Comparison of ENCODE assay signal across 1 cellular context in genomic region chr12:24937553-24938244, GRCh38.
A peak's percentile ranks its signal among the peaks of the same experiment; 100 is the strongest.
TF ChIP-seq lines count a peak whose summit lies in the region.

No MANE protein-coding gene starts in this region.

TF ChIP-seq in K562, 482 proteins besides CTCF, POLR2A, EP300 and RAD21 (continued from another document and continues in another):
- TF ChIP-seq RERE (CRISPR knock-in tag; IDR thresholded peaks at IDR 0.05; ENCODE audit: borderline replicate concordance) = no peak
- TF ChIP-seq EHMT2 (IDR thresholded peaks at IDR 0.05) = 0 out of 2 replicates have a peak, but pooled peaks have one; percentile 12
- TF ChIP-seq SMARCA4 (IDR thresholded peaks at IDR 0.05) = peak; percentile 64
- TF ChIP-seq ESRRA (IDR thresholded peaks at IDR 0.05; ENCODE audit: borderline replicate concordance, low read depth) = no peak
- peak; percentile 74 for TF ChIP-seq SMARCE1 (IDR thresholded peaks at IDR 0.05)
- peak; percentile 52; the same call in 1 of the 2 replicates for TF ChIP-seq SOX6 (IDR thresholded peaks at IDR 0.05)
- no peak for TF ChIP-seq JUNB (CRISPR knock-in tag; conservative IDR thresholded peaks at IDR 0.05)
- TF ChIP-seq SPI1 (IDR thresholded peaks at IDR 0.05; ENCODE audit: borderline replicate concordance, low read depth, low read length) = peak; percentile 15; the same call in 1 of the 2 replicates
- peak; percentile 79 for TF ChIP-seq JUND (IDR thresholded peaks at IDR 0.05; ENCODE audit: borderline replicate concordance, low read depth, low read length)
- TF ChIP-seq JUND (tag; IDR thresholded peaks at IDR 0.05; ENCODE audit: borderline replicate concordance, low read depth, low read length) = peak; percentile 53; the same call in 1 of the 3 replicates
- TF ChIP-seq CTBP1 (IDR thresholded peaks at IDR 0.05; ENCODE audit: borderline replicate concordance) = peak; percentile 58; the same call in 1 of the 2 replicates
- no peak for TF ChIP-seq NFIC (IDR thresholded peaks at IDR 0.05)
- TF ChIP-seq ZNF583 (CRISPR knock-in tag; IDR thresholded peaks at IDR 0.05) = no peak
- no peak for TF ChIP-seq ZNF253 (CRISPR knock-in tag; conservative IDR thresholded peaks at IDR 0.05)
- peak; percentile 47; the same call in 1 of the 2 replicates for TF ChIP-seq ZNF395 (CRISPR knock-in tag; IDR thresholded peaks at IDR 0.05)
- TF ChIP-seq DPF2 (IDR thresholded peaks at IDR 0.05) = peak; percentile 72
- peak; percentile 71 for TF ChIP-seq ARID1B (IDR thresholded peaks at IDR 0.05)
- TF ChIP-seq ZNF217 (CRISPR knock-in tag; IDR thresholded peaks at IDR 0.05) = no peak
- TF ChIP-seq FOSL1 (tag; conservative IDR thresholded peaks at IDR 0.05) = peak; percentile 85
- TF ChIP-seq ZNF184 (CRISPR knock-in tag; IDR thresholded peaks at IDR 0.05) = no peak
- TF ChIP-seq U2AF2 (optimal IDR thresholded peaks at IDR 0.05; ENCODE audit: low read depth, low read length) = no peak
- 0 out of 2 replicates have a peak, but pooled peaks have one; percentile 28 for TF ChIP-seq L3MBTL2 (IDR thresholded peaks at IDR 0.05)
- no peak for TF ChIP-seq CBX1 (IDR thresholded peaks at IDR 0.05; ENCODE audit: low read depth)
- TF ChIP-seq BACH1 (tag; IDR thresholded peaks at IDR 0.05) = no peak
- no peak for TF ChIP-seq ZNF277 (CRISPR knock-in tag; IDR thresholded peaks at IDR 0.05; ENCODE audit: borderline replicate concordance)
- TF ChIP-seq, protein P1, sequence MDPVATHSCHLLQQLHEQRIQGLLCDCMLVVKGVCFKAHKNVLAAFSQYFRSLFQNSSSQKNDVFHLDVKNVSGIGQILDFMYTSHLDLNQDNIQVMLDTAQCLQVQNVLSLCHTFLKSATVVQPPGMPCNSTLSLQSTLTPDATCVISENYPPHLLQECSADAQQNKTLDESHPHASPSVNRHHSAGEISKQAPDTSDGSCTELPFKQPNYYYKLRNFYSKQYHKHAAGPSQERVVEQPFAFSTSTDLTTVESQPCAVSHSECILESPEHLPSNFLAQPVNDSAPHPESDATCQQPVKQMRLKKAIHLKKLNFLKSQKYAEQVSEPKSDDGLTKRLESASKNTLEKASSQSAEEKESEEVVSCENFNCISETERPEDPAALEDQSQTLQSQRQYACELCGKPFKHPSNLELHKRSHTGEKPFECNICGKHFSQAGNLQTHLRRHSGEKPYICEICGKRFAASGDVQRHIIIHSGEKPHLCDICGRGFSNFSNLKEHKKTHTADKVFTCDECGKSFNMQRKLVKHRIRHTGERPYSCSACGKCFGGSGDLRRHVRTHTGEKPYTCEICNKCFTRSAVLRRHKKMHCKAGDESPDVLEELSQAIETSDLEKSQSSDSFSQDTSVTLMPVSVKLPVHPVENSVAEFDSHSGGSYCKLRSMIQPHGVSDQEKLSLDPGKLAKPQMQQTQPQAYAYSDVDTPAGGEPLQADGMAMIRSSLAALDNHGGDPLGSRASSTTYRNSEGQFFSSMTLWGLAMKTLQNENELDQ (CRISPR knock-in tag; IDR thresholded peaks at IDR 0.05; ENCODE audit: borderline replicate concordance) = no peak
- TF ChIP-seq RCOR1 (IDR thresholded peaks at IDR 0.05; ENCODE audit: borderline replicate concordance in 1 of 2, low read depth in 2 of 2, low read length in 2 of 2) = peak in 1 of 2 experiments; percentile 20; a peak in 1 of 4 replicates
- TF ChIP-seq, protein P2, sequence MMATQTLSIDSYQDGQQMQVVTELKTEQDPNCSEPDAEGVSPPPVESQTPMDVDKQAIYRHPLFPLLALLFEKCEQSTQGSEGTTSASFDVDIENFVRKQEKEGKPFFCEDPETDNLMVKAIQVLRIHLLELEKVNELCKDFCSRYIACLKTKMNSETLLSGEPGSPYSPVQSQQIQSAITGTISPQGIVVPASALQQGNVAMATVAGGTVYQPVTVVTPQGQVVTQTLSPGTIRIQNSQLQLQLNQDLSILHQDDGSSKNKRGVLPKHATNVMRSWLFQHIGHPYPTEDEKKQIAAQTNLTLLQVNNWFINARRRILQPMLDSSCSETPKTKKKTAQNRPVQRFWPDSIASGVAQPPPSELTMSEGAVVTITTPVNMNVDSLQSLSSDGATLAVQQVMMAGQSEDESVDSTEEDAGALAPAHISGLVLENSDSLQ (IDR thresholded peaks at IDR 0.05) = peak; percentile 31; the same call in 1 of the 2 replicates
- TF ChIP-seq, protein P3, sequence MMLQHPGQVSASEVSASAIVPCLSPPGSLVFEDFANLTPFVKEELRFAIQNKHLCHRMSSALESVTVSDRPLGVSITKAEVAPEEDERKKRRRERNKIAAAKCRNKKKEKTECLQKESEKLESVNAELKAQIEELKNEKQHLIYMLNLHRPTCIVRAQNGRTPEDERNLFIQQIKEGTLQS (IDR thresholded peaks at IDR 0.05) = peak; percentile 87
- TF ChIP-seq, protein P3 (CRISPR knock-in tag; conservative IDR thresholded peaks at IDR 0.05) = no peak
- no peak for TF ChIP-seq ATF1 (CRISPR knock-in tag; IDR thresholded peaks at IDR 0.05)
- peak; percentile 22; the same call in 1 of the 2 replicates for TF ChIP-seq ATF1 (tag; IDR thresholded peaks at IDR 0.05)
- TF ChIP-seq SUPT5H (IDR thresholded peaks at IDR 0.05) = 0 out of 2 replicates have a peak, but pooled peaks have one; percentile 10
- no peak for TF ChIP-seq ASH1L (IDR thresholded peaks at IDR 0.05; ENCODE audit: borderline replicate concordance, low read depth, partially characterized antibody)
- 0 out of 2 replicates have a peak, but pooled peaks have one; percentile 7 for TF ChIP-seq CREM (IDR thresholded peaks at IDR 0.05; ENCODE audit: low read depth)
- TF ChIP-seq CBFA2T3 (IDR thresholded peaks at IDR 0.05) = peak; percentile 28
- no peak for TF ChIP-seq ILK (tag; IDR thresholded peaks at IDR 0.05; ENCODE audit: borderline replicate concordance, low read depth)
- no peak for TF ChIP-seq CCAR2 (IDR thresholded peaks at IDR 0.05; ENCODE audit: low read depth, low read length)
- TF ChIP-seq ZFPM2 (CRISPR knock-in tag; IDR thresholded peaks at IDR 0.05) = no peak
- TF ChIP-seq TAL1 (IDR thresholded peaks at IDR 0.05) = no peak
- TF ChIP-seq, protein P4, sequence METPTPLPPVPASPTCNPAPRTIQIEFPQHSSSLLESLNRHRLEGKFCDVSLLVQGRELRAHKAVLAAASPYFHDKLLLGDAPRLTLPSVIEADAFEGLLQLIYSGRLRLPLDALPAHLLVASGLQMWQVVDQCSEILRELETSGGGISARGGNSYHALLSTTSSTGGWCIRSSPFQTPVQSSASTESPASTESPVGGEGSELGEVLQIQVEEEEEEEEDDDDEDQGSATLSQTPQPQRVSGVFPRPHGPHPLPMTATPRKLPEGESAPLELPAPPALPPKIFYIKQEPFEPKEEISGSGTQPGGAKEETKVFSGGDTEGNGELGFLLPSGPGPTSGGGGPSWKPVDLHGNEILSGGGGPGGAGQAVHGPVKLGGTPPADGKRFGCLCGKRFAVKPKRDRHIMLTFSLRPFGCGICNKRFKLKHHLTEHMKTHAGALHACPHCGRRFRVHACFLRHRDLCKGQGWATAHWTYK (CRISPR knock-in tag; IDR thresholded peaks at IDR 0.05) = no peak
- TF ChIP-seq, protein P5, sequence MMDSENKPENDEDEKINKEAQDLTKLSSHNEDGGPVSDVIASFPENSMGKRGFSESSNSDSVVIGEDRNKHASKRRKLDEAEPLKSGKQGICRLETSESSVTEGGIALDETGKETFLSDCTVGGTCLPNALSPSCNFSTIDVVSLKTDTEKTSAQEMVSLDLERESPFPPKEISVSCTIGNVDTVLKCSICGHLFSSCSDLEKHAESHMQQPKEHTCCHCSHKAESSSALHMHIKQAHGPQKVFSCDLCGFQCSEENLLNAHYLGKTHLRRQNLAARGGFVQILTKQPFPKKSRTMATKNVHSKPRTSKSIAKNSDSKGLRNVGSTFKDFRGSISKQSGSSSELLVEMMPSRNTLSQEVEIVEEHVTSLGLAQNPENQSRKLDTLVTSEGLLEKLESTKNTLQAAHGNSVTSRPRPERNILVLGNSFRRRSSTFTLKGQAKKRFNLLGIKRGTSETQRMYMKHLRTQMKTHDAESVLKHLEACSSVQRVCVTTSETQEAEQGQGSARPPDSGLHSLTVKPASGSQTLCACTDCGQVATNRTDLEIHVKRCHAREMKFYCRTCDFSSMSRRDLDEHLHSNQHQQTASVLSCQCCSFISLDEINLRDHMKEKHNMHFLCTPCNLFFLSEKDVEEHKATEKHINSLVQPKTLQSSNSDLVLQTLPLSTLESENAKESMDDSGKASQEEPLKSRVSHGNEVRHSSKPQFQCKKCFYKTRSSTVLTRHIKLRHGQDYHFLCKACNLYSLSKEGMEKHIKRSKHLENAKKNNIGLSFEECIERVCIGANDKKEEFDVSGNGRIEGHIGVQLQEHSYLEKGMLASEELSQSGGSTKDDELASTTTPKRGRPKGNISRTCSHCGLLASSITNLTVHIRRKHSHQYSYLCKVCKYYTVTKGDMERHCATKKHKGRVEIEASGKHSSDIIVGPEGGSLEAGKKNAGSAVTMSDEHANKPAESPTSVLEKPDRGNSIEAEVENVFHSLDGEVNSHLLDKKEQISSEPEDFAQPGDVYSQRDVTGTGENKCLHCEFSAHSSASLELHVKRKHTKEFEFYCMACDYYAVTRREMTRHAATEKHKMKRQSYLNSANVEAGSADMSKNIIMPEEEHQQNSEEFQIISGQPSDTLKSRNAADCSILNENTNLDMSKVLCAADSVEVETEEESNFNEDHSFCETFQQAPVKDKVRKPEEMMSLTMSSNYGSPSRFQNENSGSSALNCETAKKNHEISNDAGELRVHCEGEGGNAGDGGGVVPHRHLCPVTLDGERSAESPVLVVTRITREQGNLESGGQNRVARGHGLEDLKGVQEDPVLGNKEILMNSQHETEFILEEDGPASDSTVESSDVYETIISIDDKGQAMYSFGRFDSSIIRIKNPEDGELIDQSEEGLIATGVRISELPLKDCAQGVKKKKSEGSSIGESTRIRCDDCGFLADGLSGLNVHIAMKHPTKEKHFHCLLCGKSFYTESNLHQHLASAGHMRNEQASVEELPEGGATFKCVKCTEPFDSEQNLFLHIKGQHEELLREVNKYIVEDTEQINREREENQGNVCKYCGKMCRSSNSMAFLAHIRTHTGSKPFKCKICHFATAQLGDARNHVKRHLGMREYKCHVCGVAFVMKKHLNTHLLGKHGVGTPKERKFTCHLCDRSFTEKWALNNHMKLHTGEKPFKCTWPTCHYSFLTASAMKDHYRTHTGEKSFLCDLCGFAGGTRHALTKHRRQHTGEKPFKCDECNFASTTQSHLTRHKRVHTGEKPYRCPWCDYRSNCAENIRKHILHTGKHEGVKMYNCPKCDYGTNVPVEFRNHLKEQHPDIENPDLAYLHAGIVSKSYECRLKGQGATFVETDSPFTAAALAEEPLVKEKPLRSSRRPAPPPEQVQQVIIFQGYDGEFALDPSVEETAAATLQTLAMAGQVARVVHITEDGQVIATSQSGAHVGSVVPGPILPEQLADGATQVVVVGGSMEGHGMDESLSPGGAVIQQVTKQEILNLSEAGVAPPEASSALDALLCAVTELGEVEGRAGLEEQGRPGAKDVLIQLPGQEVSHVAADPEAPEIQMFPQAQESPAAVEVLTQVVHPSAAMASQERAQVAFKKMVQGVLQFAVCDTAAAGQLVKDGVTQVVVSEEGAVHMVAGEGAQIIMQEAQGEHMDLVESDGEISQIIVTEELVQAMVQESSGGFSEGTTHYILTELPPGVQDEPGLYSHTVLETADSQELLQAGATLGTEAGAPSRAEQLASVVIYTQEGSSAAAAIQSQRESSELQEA (IDR thresholded peaks at IDR 0.05; ENCODE audit: low read depth) = no peak
